In the genomic region with DNA sequence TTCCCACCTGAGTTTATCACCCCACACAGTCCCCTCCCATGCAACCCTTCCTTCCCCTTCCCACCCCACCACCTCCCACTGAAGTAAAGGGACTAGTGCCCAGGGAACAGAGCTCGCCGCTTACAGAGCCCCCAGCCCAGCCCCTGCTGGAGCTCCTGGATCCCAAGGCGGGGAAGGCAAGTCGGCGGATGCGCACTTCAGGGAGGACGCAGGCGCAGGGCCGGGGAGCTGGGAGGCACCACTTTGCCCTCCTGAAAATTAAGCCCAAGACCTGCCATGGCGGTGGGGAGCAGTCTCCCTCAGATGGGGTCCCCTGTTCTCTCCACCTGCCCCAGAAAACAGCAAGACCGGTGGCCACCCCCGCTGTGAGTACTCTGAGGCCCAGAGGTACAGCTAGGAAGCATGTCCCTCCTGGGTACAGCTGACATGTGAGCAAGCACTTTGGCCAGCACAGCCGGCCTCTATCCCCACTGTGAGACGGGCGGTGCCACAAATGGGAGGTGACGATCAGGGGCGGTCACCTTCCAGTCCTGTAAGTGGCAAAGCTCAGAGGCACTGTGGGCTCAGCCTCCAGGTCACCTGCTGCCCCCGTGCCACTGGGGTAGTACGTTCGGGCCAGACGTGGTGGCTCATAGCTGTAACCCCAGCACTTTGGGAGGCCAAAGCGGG, we compare ENCODE assay signal across 26 cellular contexts. TPM values are rescaled to one million over a fixed set of nuclear protein-coding genes. Genes with fewer than 3 reads are reported as not detected.
DNase-seq lines count a peak whose midpoint lies in the region; ATAC-seq and TF ChIP-seq lines count a peak whose summit lies in the region.
"Had no signal": no experiment of that assay in that cellular context is flagged by ENCODE, and none has a peak within 500 bp of the region (broad histone marks: within the 10 kb centered on the region; RNA-seq: fewer than 3 reads in every experiment).

No MANE protein-coding gene starts in this region.

- ATAC-seq in Right ventricle myocardium superior (ENCODE audit: poor library complexity) (peak; percentile 74), HG03432 (IDR thresholded peaks at IDR 0.05; ENCODE audit: unreplicated experiment) (no peak)

- H3K23ac ChIP-seq in H9 (ENCODE audit: insufficient read length, low read depth, low read length) = no peak overlapping the region
- peak overlapping the region; percentile 6 for H3K23ac ChIP-seq in neuronal stem cell (ENCODE audit: low read depth, low read length, poor library complexity)

- H2BK120ac ChIP-seq in H9 (ENCODE audit: low read depth, low read length, poor library complexity, severe bottlenecking) = no peak overlapping the region
- no peak overlapping the region for H2BK120ac ChIP-seq in neuronal stem cell (ENCODE audit: low read depth, low read length)

- H3K4me2 ChIP-seq in H9 (ENCODE audit: insufficient read depth, insufficient read length, low read length) (no peak overlapping the region), neuronal stem cell (ENCODE audit: insufficient read depth, low read length, poor library complexity, severe bottlenecking) (no peak overlapping the region)

- H4K5ac ChIP-seq in H9 (ENCODE audit: insufficient read length, low read depth, low read length) = no peak overlapping the region

- no peak overlapping the region for H3K4ac ChIP-seq in H9 (ENCODE audit: low read depth, low read length)
- H3K4ac ChIP-seq in neuronal stem cell (ENCODE audit: low read length) = no peak overlapping the region

- H3K27me3 Mint-ChIP-seq in H9 (ENCODE audit: low read depth) = no peaks in the 10 kb centered on the region

- H2BK12ac ChIP-seq in H9 (ENCODE audit: insufficient read length, low read depth, low read length) = no peak overlapping the region
- H2BK12ac ChIP-seq in neuronal stem cell (ENCODE audit: low read length) = no peak overlapping the region

- H3K14ac ChIP-seq in H9 (ENCODE audit: insufficient read depth, low read length) (no peak overlapping the region), neuronal stem cell (ENCODE audit: low read length) (no peak overlapping the region)

- no peak overlapping the region for H3K4me3 ChIP-seq in right atrium auricular region
- no peak overlapping the region for H3K4me3 ChIP-seq in neuronal stem cell (ENCODE audit: low read length in 2 of 2)
- no peak overlapping the region for H3K4me3 ChIP-seq in transverse colon
- H3K4me3 ChIP-seq: SJCRH30 had no signal

- H2AFZ ChIP-seq in H9 (ENCODE audit: low read length) (no peak overlapping the region), neuronal stem cell (ENCODE audit: low read length) (no peak overlapping the region)

- no peak overlapping the region for H3T11ph ChIP-seq in H9 (ENCODE audit: low read length)

- no peaks in the 10 kb centered on the region for H3K23me2 ChIP-seq in H9 (ENCODE audit: insufficient read length, low read depth, low read length, poor library complexity, severe bottlenecking)

- H3K18ac ChIP-seq in H9 (ENCODE audit: insufficient read length, low read depth, low read length) (peak overlapping the region; percentile 53), neuronal stem cell (ENCODE audit: low read length) (peak overlapping the region; percentile 89)

- H3K4me1 ChIP-seq in H9 (ENCODE audit: insufficient read depth, low read length) (no peaks in the 10 kb centered on the region; the same call in 1 of the 2 replicates), right atrium auricular region (peaks cover 0 to 44% of the 10 kb centered on the region in 2 donors), neuronal stem cell (ENCODE audit: control insufficient read depth in 2 of 2, insufficient read depth in 1 of 2, low read depth in 1 of 2, low read length in 2 of 2) (peaks cover 9 to 16% of the 10 kb centered on the region in 2 donors), transverse colon (no peaks in the 10 kb centered on the region)
- H3K4me1 ChIP-seq: SJCRH30 had no signal

- intact Hi-C loops in Right ventricle myocardium superior (cut with DNase I) (no loop called here), transverse colon (cut with DNase I; ENCODE audit: low total_unique reads) (no loop called here)

- WGBS in H9 (ENCODE audit: extremely low coverage, insufficient read length, low lambda C conversion rate) = no CpG with 5 or more reads among the region's 22 CpGs
- no CpG with 5 or more reads among the region's 22 CpGs for WGBS in neuronal stem cell (ENCODE audit: extremely low coverage in 2 of 2, insufficient read length in 2 of 2, insufficient replicate concordance in 1 of 2), 2 donors
- 95% methylated on average over 16 of the region's 22 CpGs; no CpG with 5 or more reads in 1 of the 2 donors for WGBS in transverse colon (ENCODE audit: low coverage in 1 of 2), 2 donors

- no peak overlapping the region for H3K56ac ChIP-seq in H9 (ENCODE audit: insufficient read length, low read depth, low read length)

- no peaks in the 10 kb centered on the region for H3K27me3 ChIP-seq in H9 (ENCODE audit: insufficient read depth, low read length)
- no peaks in the 10 kb centered on the region for H3K27me3 ChIP-seq in right atrium auricular region
- peaks cover 0 to 19% (median 2%) of the 10 kb centered on the region in 3 experiments for H3K27me3 ChIP-seq in neuronal stem cell (ENCODE audit: control insufficient read depth in 3 of 3, insufficient read depth in 3 of 3, low read depth in 1 of 3, low read length in 3 of 3)
- H3K27me3 ChIP-seq in transverse colon = no peaks in the 10 kb centered on the region
- H3K27me3 ChIP-seq: SJCRH30 had no signal

- peaks cover 27 to 35% of the 10 kb centered on the region in 2 experiments for H3K4me1 Mint-ChIP-seq in H9

- H4K8ac ChIP-seq in H9 (replicated peaks; ENCODE audit: insufficient read length, low read depth, low read length) (no peak overlapping the region), neuronal stem cell (ENCODE audit: low read depth, low read length) (no peak overlapping the region)

- H2AK5ac ChIP-seq in H9 (ENCODE audit: insufficient read length, low read length) (no peak overlapping the region), neuronal stem cell (ENCODE audit: low read depth, low read length) (no peak overlapping the region)

- TF ChIP-seq EP300 in transverse colon (IDR thresholded peaks at IDR 0.05; ENCODE audit: low read depth) = no peak

- H3K9me3 ChIP-seq in H9 (ENCODE audit: control insufficient read depth, low read depth, low read length) = no peaks in the 10 kb centered on the region
- H3K9me3 ChIP-seq in right atrium auricular region = no peaks in the 10 kb centered on the region
- H3K9me3 ChIP-seq in neuronal stem cell (replicated peaks in 1 of 2; ENCODE audit: control insufficient read depth in 2 of 2, insufficient read depth in 1 of 2, low read depth in 1 of 2, low read length in 2 of 2) = peaks cover 0 to 6% of the 10 kb centered on the region in 2 donors
- H3K9me3 ChIP-seq in transverse colon = no peaks in the 10 kb centered on the region
- H3K9me3 ChIP-seq: SJCRH30 had no signal

- H3K27ac Mint-ChIP-seq in H9 = no peak overlapping the region

- H3K36me3 Mint-ChIP-seq in H9 (ENCODE audit: insufficient read depth in 1 of 3, low read depth in 3 of 3) = no peaks in the 10 kb centered on the region
- H3K36me3 Mint-ChIP-seq: CD8-positive, alpha-beta memory T cell had no signal

- H3K9ac ChIP-seq in H9 (ENCODE audit: extremely low read depth, insufficient read length, low read length) (no peak overlapping the region), neuronal stem cell (ENCODE audit: low read depth, low read length, poor library complexity) (no peak overlapping the region)

- H2BK15ac ChIP-seq in H9 (ENCODE audit: low read depth, low read length) (no peak overlapping the region), neuronal stem cell (ENCODE audit: low read length) (no peak overlapping the region)

- no peak for TF ChIP-seq POLR2A in transverse colon (IDR thresholded peaks at IDR 0.05)

- H3K9me3 Mint-ChIP-seq in H9 = no peaks in the 10 kb centered on the region
- H3K9me3 Mint-ChIP-seq: CD8-positive, alpha-beta memory T cell had no signal

- H2BK5ac ChIP-seq in H9 (ENCODE audit: insufficient read length, low read length) (no peak overlapping the region), neuronal stem cell (ENCODE audit: low read length) (no peak overlapping the region)

- H4K20me1 ChIP-seq in H9 (ENCODE audit: control insufficient read depth, insufficient read depth, insufficient read length) = no peaks in the 10 kb centered on the region

- peaks cover 3% of the 10 kb centered on the region; the same call in 1 of the 2 replicates for H3K79me2 ChIP-seq in H9 (ENCODE audit: insufficient read depth, low read length)

- H2BK20ac ChIP-seq in H9 (ENCODE audit: low read depth, low read length, poor library complexity, severe bottlenecking) = no peak overlapping the region

- H3K36me3 ChIP-seq in right atrium auricular region (no peaks in the 10 kb centered on the region), neuronal stem cell (replicated peaks in 1 of 2; ENCODE audit: control insufficient read depth in 2 of 2, insufficient read depth in 2 of 2, low read length in 2 of 2) (no peaks in the 10 kb centered on the region), transverse colon (no peaks in the 10 kb centered on the region)
- H3K36me3 ChIP-seq: SJCRH30 had no signal

- DNase-seq in H9 = no peak
- peak; percentile 83 for DNase-seq in Right ventricle myocardium superior
- no peak for DNase-seq in right atrium auricular region (ENCODE audit: low spot score)
- DNase-seq in neuronal stem cell (ENCODE audit: low spot score) = no peak
- DNase-seq in transverse colon = no peak
- DNase-seq in NCI-H1105 (lab: John Stamatoyannopoulos, UW) = no peak
- no peak for DNase-seq in activated gamma-delta T cell treated with Interleukin-2 at 50 U/mL for 16 hours
- DNase-seq: Calu3; CD8-positive, alpha-beta memory T cell; DMS153; H7; KBM-7; MM.1S; NCI-H1092; NCI-H1436 treated with DMSO at 0.1 percent for 48 hours; NCI-H2029 treated with DMSO at 0.1 percent for 48 hours; NCI-H2171; NCI-H524; NCI-H774; NK-92 treated with Interleukin-12 subunit alpha and Interleukin-12 subunit beta, amount 100 ng/mL, for 24 hours; SJCRH30 had no signal

- H4K91ac ChIP-seq in H9 (ENCODE audit: insufficient read length, low read depth, low read length) (no peak overlapping the region), neuronal stem cell (ENCODE audit: low read depth, low read length, poor library complexity) (no peak overlapping the region)

- in situ Hi-C loops in transverse colon (cut with MboI; ENCODE audit: low pct_ligation_motif_present in 1 of 4, low pct_unique_long_range_greater_than_20kb in 1 of 4, low sequenced_read_pairs in 3 of 4) = loop anchor here in 1 of 4 donors (10.0 kb wide), 1 partner anchor 249 kb away; no protein-coding TSS in a partner anchor

- no peak overlapping the region for H3K4me3 Mint-ChIP-seq in H9

- H3K79me1 ChIP-seq in H9 (ENCODE audit: insufficient read depth, low read depth, low read length, poor library complexity, severe bottlenecking) (no peaks in the 10 kb centered on the region), neuronal stem cell (ENCODE audit: low read depth, low read length) (no peaks in the 10 kb centered on the region)

- no peak for TF ChIP-seq CTCF in H9 (conservative IDR thresholded peaks at IDR 0.05)
- no peak for TF ChIP-seq CTCF in right atrium auricular region (IDR thresholded peaks at IDR 0.05)
- no peak for TF ChIP-seq CTCF in transverse colon (IDR thresholded peaks at IDR 0.05)

- no peak overlapping the region for H3K27ac ChIP-seq in H9 (ENCODE audit: insufficient read length, low read depth, low read length)
- H3K27ac ChIP-seq in right atrium auricular region = peak overlapping the region; percentile 78 to 93
- no peak overlapping the region for H3K27ac ChIP-seq in neuronal stem cell (replicated peaks; ENCODE audit: low read length)
- no peak overlapping the region for H3K27ac ChIP-seq in transverse colon
- H3K27ac ChIP-seq: C4-2B, RWPE1, SJCRH30 had no signal

RNA-seq across cellular contexts. Expression of a gene that starts 45.9 kb away (rescaled TPM):
- 2.5 and 2.6 TPM in 2 replicates for total RNA-seq in H9 (2021)
- total RNA-seq in Right ventricle myocardium superior = 18.8 TPM
- total RNA-seq in right atrium auricular region = 1 to 10 TPM; 5.7 to 6.8 TPM
- polyA plus RNA-seq in neuronal stem cell (2013, experiment 1 of 2) = 0.82 TPM
- polyA plus RNA-seq in neuronal stem cell (2013, experiment 2 of 2) = 1.0 TPM
- total RNA-seq in transverse colon = 1 to 10 TPM in 2 of 4 donors, under 1 TPM in 1, not detected in 1; 0.14 to 2.2 (median 1.4) TPM
- total RNA-seq: A172, Calu3, HT1080, SJCRH30 had no signal
- polyA plus RNA-seq: CD8-positive, alpha-beta memory T cell had no signal

Comparison
In these comparisons a context has a peak if more than half of its experiments do, and no peak if none do; other contexts are left out.
1. H3K27ac ChIP-seq: peak in right atrium auricular region (2 of 2); none in H9 (single experiment), neuronal stem cell (single experiment) and transverse colon (0 of 4).